Comparison of ENCODE assay signal across 8 cellular contexts in genomic region chr6:161226005-161226964, GRCh38. TPM values are rescaled to one million over a fixed set of nuclear protein-coding genes. Genes with fewer than 3 reads are reported as not detected.
DNase-seq lines count a peak whose midpoint lies in the region; ATAC-seq and TF ChIP-seq lines count a peak whose summit lies in the region.

No MANE protein-coding gene starts in this region.

- no peak overlapping the region for H3K4me3 ChIP-seq in BLaER1 treated with 17β-estradiol and CSF1 and Interleukin-3, amounts not matched to agents 10 nM and 100 nM
- no peak overlapping the region for H3K4me3 ChIP-seq in cardiac muscle cell
- no peak overlapping the region for H3K4me3 ChIP-seq in body of pancreas

- TF ChIP-seq CTCF in GM20000 (IDR thresholded peaks at IDR 0.05; ENCODE audit: extremely low read depth, missing control alignments): no peak
- no peak for TF ChIP-seq CTCF in cardiac muscle cell (IDR thresholded peaks at IDR 0.05; ENCODE audit: low read depth, low read length)
- no peak for TF ChIP-seq CTCF in body of pancreas (IDR thresholded peaks at IDR 0.05)

- H3K9ac ChIP-seq in BLaER1 treated with 17β-estradiol and CSF1 and Interleukin-3, amounts not matched to agents 10 nM and 100 nM: peak overlapping the region in 3 of 11 experiments; percentile 10 to 18 (median 11); a peak in 4 of 22 replicates

- H3K27me3 ChIP-seq in BLaER1 treated with 17β-estradiol and CSF1 and Interleukin-3, amounts not matched to agents 10 nM and 100 nM: no peaks in the 10 kb centered on the region
- H3K27me3 ChIP-seq in cardiac muscle cell (no peaks in the 10 kb centered on the region), body of pancreas (no peaks in the 10 kb centered on the region)

- WGBS in body of pancreas, 2 donors: 54 to 55% methylated on average over 7 to 8 of the region's 8 CpGs

- TF ChIP-seq POLR2A in body of pancreas (IDR thresholded peaks at IDR 0.05): no peak

- H3K36me3 ChIP-seq in BLaER1 treated with 17β-estradiol and CSF1 and Interleukin-3, amounts not matched to agents 10 nM and 100 nM: peaks cover 9 to 55% (median 28%) of the 10 kb centered on the region in 11 experiments; a peak in 21 of 22 replicates
- H3K36me3 ChIP-seq in cardiac muscle cell (peaks cover 8% of the 10 kb centered on the region), body of pancreas (replicated peaks in 1 of 2; ENCODE audit: insufficient read depth in 1 of 2, low read depth in 2 of 2) (no peaks in the 10 kb centered on the region)

- ATAC-seq in body of pancreas: no peak

- H3K4me1 ChIP-seq in BLaER1 treated with 17β-estradiol and CSF1 and Interleukin-3, amounts not matched to agents 10 nM and 100 nM: peaks cover 15 to 42% (median 24%) of the 10 kb centered on the region in 10 experiments
- peaks cover 13% of the 10 kb centered on the region for H3K4me1 ChIP-seq in cardiac muscle cell (ENCODE audit: low read depth)
- H3K4me1 ChIP-seq in body of pancreas: peaks cover 12% of the 10 kb centered on the region

- intact Hi-C loops in body of pancreas (cut with DNase I): no loop called here

- DNase-seq in GM20000 (ENCODE audit: low spot score) (peak; percentile 37), OCI-M2 (lab: John Stamatoyannopoulos, UW; ENCODE audit: unreplicated experiment) (peak; percentile 62), cardiac muscle cell (ENCODE audit: low read depth in 1 of 2, low spot score in 1 of 2) (peak in 1 of 2 donors; percentile 32), SK-N-DZ (ENCODE audit: low spot score) (no peak), body of pancreas (no peak), NCI-H2196 treated with DMSO at 0.1 percent for 48 hours (lab: John Stamatoyannopoulos, UW; ENCODE audit: unreplicated experiment) (no peak), NCI-H146 (lab: John Stamatoyannopoulos, UW) (no peak)

- peak overlapping the region; percentile 28 to 70 (median 44); a peak in 18 of 22 replicates for H3K4me2 ChIP-seq in BLaER1 treated with 17β-estradiol and CSF1 and Interleukin-3, amounts not matched to agents 10 nM and 100 nM

- peaks cover 0 to 8% (median 0%) of the 10 kb centered on the region in 11 experiments; a peak in 5 of 22 replicates for H4K20me1 ChIP-seq in BLaER1 treated with 17β-estradiol and CSF1 and Interleukin-3, amounts not matched to agents 10 nM and 100 nM

- H3K27ac ChIP-seq in BLaER1 treated with 17β-estradiol and CSF1 and Interleukin-3, amounts not matched to agents 10 nM and 100 nM: peak overlapping the region in 3 of 11 experiments; percentile 33 to 52 (median 49); a peak in 7 of 22 replicates
- peak overlapping the region; percentile 88 for H3K27ac ChIP-seq in cardiac muscle cell
- no peak overlapping the region for H3K27ac ChIP-seq in body of pancreas

- H3K9me3 ChIP-seq in BLaER1 treated with 17β-estradiol and CSF1 and Interleukin-3, amounts not matched to agents 10 nM and 100 nM (replicated peaks in 1 of 11): peaks cover 0 to 4% (median 0%) of the 10 kb centered on the region in 11 experiments; a peak in 3 of 22 replicates
- H3K9me3 ChIP-seq in cardiac muscle cell (ENCODE audit: low read depth) (no peaks in the 10 kb centered on the region), body of pancreas (no peaks in the 10 kb centered on the region)

RNA-seq across cellular contexts. Expression of gene AGPAT4, which starts 47.6 kb away (rescaled TPM):
- total RNA-seq in cardiac muscle cell (11.9 and 17.7 TPM in 2 replicates), body of pancreas (1 to 10 TPM; 1.3 to 2.6 TPM)
- polyA plus RNA-seq in cardiac muscle cell: 13.9 and 18.1 TPM in 2 replicates
- 6.7 and 10.5 TPM in 2 replicates for polyA plus RNA-seq in SK-N-DZ (2014; cell fraction: cytosol; rRNA removed)
- polyA plus RNA-seq in SK-N-DZ (2014; cell fraction: nucleus; rRNA removed): 20.7 and 27.4 TPM in 2 replicates

Comparison
In these comparisons a context has a peak if more than half of its experiments do, and no peak if none do; other contexts are left out.
1. DNase-seq: peak in GM20000 (single experiment) and OCI-M2 (single experiment); none in SK-N-DZ (single experiment), body of pancreas (0 of 4), NCI-H2196 treated with DMSO at 0.1 percent for 48 hours (single experiment) and NCI-H146 (single experiment).